In the genomic region with DNA sequence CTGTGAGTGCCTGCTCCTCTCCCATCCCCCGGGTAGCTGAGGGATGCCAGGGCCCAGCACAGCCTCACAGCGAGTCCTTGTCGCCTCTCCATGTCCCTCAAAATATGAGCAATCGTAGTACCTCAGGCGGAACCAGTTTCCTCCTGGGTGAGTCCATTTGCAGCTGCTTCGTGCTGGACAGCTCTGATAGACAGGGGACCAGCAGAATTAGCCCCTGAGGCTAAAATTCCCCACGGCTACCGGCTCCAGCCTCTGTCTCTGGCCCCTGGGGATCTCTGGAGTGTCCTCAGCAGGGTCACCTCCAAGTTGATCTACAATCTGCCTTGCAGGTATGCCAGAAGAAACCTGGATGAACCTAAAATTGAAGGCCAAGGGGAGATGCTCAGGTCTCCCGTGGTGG, we compare ENCODE assay signal across 26 cellular contexts.
"Had no signal": no experiment of that assay in that cellular context is flagged by ENCODE, and none has a peak within 500 bp of the region (broad histone marks: within the 10 kb centered on the region; RNA-seq: fewer than 3 reads in every experiment).

No MANE protein-coding gene starts in this region.

- H3K27ac ChIP-seq: coronary artery, esophagus squamous epithelium, heart right ventricle, prostate gland, sigmoid colon, stomach, thyroid gland had no signal

- H3K4me1 ChIP-seq: esophagus squamous epithelium, heart right ventricle, prostate gland, sigmoid colon, stomach, thyroid gland had no signal

- H3K36me3 Mint-ChIP-seq: immature natural killer cell; memory B cell; mesothelial cell of epicardium; naive B cell; stimulated activated effector memory CD8-positive, alpha-beta T cell treated with anti-CD3 and anti-CD28 coated beads, Interleukin-12 subunit alpha, Interleukin-12 subunit beta, amount 100 ng/mL, for 72 hours; type B pancreatic cell had no signal

- H3K36me3 ChIP-seq: esophagus squamous epithelium, heart right ventricle, prostate gland, sigmoid colon, stomach, thyroid gland had no signal

- H3K4me1 Mint-ChIP-seq: immature natural killer cell; memory B cell; naive B cell; stimulated activated effector memory CD8-positive, alpha-beta T cell treated with anti-CD3 and anti-CD28 coated beads, Interleukin-12 subunit alpha, Interleukin-12 subunit beta, amount 100 ng/mL, for 72 hours had no signal

- ATAC-seq: mucosa of descending colon; natural killer cell treated with Interleukin-12 subunit alpha and Interleukin-12 subunit beta and Interleukin-15 and Interleukin-18, amount 100 ng/mL, for 72 hours; right cardiac atrium; stimulated activated effector memory CD8-positive, alpha-beta T cell treated with anti-CD3 and anti-CD28 coated beads, Interleukin-12 subunit alpha, Interleukin-12 subunit beta, amount 100 ng/mL, for 72 hours had no signal

- H3K4me3 Mint-ChIP-seq: immature natural killer cell; memory B cell; mesothelial cell of epicardium; naive B cell; natural killer cell treated with Interleukin-12 subunit alpha and Interleukin-12 subunit beta and Interleukin-15 and Interleukin-18, amount 100 ng/mL, for 72 hours; neural crest cell; stimulated activated effector memory CD8-positive, alpha-beta T cell treated with anti-CD3 and anti-CD28 coated beads, Interleukin-12 subunit alpha, Interleukin-12 subunit beta, amount 100 ng/mL, for 72 hours; type B pancreatic cell had no signal

- DNase-seq: effector memory CD4-positive, alpha-beta T cell; erythroblast; esophagus squamous epithelium; foreskin melanocyte; glutamatergic neuron; heart right ventricle; immature natural killer cell; islet precursor cell; mucosa of descending colon; naive B cell; right cardiac atrium; sigmoid colon; stimulated activated CD4-positive, alpha-beta T cell treated with anti-CD3 and anti-CD28 coated beads, Interleukin-2, amount 100 ng/mL, for 24 hours; stimulated activated CD4-positive, alpha-beta T cell treated with anti-CD3 and anti-CD28 coated beads, Interleukin-4, amount 100 ng/mL, for 24 hours; stimulated activated naive CD4-positive, alpha-beta T cell treated with Interleukin-2 at 50 U/mL for 16 hours; stomach; thyroid gland had no signal

- H3K9me3 ChIP-seq: esophagus squamous epithelium, heart right ventricle, mucosa of descending colon, prostate gland, sigmoid colon, stomach, thyroid gland had no signal

- H3K27me3 Mint-ChIP-seq: naive B cell; natural killer cell treated with Interleukin-12 subunit alpha and Interleukin-12 subunit beta and Interleukin-15 and Interleukin-18, amount 100 ng/mL, for 72 hours; type B pancreatic cell had no signal

- H3K9me3 Mint-ChIP-seq: type B pancreatic cell had no signal

- H3K4me3 ChIP-seq: coronary artery, esophagus squamous epithelium, heart right ventricle, lung, mucosa of descending colon, prostate gland, sigmoid colon, stomach, thyroid gland had no signal

- H3K27ac Mint-ChIP-seq: immature natural killer cell; memory B cell; mesothelial cell of epicardium; naive B cell; natural killer cell treated with Interleukin-12 subunit alpha and Interleukin-12 subunit beta and Interleukin-15 and Interleukin-18, amount 100 ng/mL, for 72 hours; stimulated activated effector memory CD8-positive, alpha-beta T cell treated with anti-CD3 and anti-CD28 coated beads, Interleukin-12 subunit alpha, Interleukin-12 subunit beta, amount 100 ng/mL, for 72 hours; type B pancreatic cell had no signal

- H3K27me3 ChIP-seq: esophagus squamous epithelium, heart right ventricle, sigmoid colon, thyroid gland had no signal
